ENCODE assay signal across 6 cellular contexts in genomic region chr4:174746710-174747109, GRCh38.
"Had no signal": no experiment of that assay in that cellular context is flagged by ENCODE, and none has a peak within 500 bp of the region (broad histone marks: within the 10 kb centered on the region; RNA-seq: fewer than 3 reads in every experiment).

No MANE protein-coding gene starts in this region.

- DNase-seq: IMR-90, KBM-7, KG1 had no signal

- H3K27ac ChIP-seq: HL-60, KMS-11 had no signal

- H3K4me2 ChIP-seq: KMS-11 had no signal

- H3K9ac ChIP-seq: KMS-11 had no signal

- FAIRE-seq: HTR-8/SVneo had no signal
